In genomic region chr21:46111857-46112730, GRCh38 we compare ENCODE assay signal across 10 cellular contexts. TPM values are rescaled to one million over a fixed set of nuclear protein-coding genes. Genes with fewer than 3 reads are reported as not detected.
DNase-seq lines count a peak whose midpoint lies in the region; ATAC-seq and TF ChIP-seq lines count a peak whose summit lies in the region.
"Had no signal": no experiment of that assay in that cellular context is flagged by ENCODE, and none has a peak within 500 bp of the region (broad histone marks: within the 10 kb centered on the region; RNA-seq: fewer than 3 reads in every experiment).

No MANE protein-coding gene starts in this region.

- peaks cover 0 to 47% (median 0%) of the 10 kb centered on the region in 3 donors for H3K36me3 ChIP-seq in Peyer's patch
- peaks cover 0 to 14% of the 10 kb centered on the region in 2 donors for H3K36me3 ChIP-seq in gastrocnemius medialis

- TF ChIP-seq POLR2A in Peyer's patch (IDR thresholded peaks at IDR 0.05) = no peak
- no peak for TF ChIP-seq POLR2A in gastrocnemius medialis (IDR thresholded peaks at IDR 0.05)

- no peak overlapping the region for H3K4me3 ChIP-seq in Peyer's patch
- H3K4me3 ChIP-seq in right cardiac atrium (ENCODE audit: low read length) = no peak overlapping the region
- no peak overlapping the region for H3K4me3 ChIP-seq in gastrocnemius medialis
- H3K4me3 ChIP-seq: lung had no signal

- 95% methylated on average over 69 of the region's 69 CpGs for WGBS in right cardiac atrium

- peaks cover 0 to 8% (median 0%) of the 10 kb centered on the region in 4 donors for H3K4me1 ChIP-seq in Peyer's patch
- H3K4me1 ChIP-seq in right cardiac atrium (ENCODE audit: control insufficient read depth, insufficient read depth, low read length) = no peaks in the 10 kb centered on the region
- H3K4me1 ChIP-seq in gastrocnemius medialis = peaks cover 0 to 7% of the 10 kb centered on the region in 2 donors

- no peak for ATAC-seq in right cardiac atrium
- ATAC-seq in gastrocnemius medialis = no peak
- ATAC-seq in GM19035 (IDR thresholded peaks at IDR 0.05; ENCODE audit: unreplicated experiment) = no peak

- H3K9me3 ChIP-seq in Peyer's patch = peaks cover 0 to 5% (median 2%) of the 10 kb centered on the region in 4 donors
- no peaks in the 10 kb centered on the region for H3K9me3 ChIP-seq in right cardiac atrium (ENCODE audit: control insufficient read depth, low read length)
- no peaks in the 10 kb centered on the region for H3K9me3 ChIP-seq in gastrocnemius medialis

- in situ Hi-C loops in gastrocnemius medialis (cut with MboI; ENCODE audit: low sequenced_read_pairs in 4 of 4) = loop anchor here in 2 of 4 donors (25.0 kb wide), 1 partner anchor 150 kb away; no protein-coding TSS in a partner anchor

- H3K27ac ChIP-seq in Peyer's patch (no peak overlapping the region), right cardiac atrium (ENCODE audit: low read length) (no peak overlapping the region), gastrocnemius medialis (no peak overlapping the region)

- H3K27me3 ChIP-seq in Peyer's patch (no peaks in the 10 kb centered on the region), right cardiac atrium (ENCODE audit: control insufficient read depth, insufficient read depth) (no peaks in the 10 kb centered on the region), gastrocnemius medialis (no peaks in the 10 kb centered on the region)

- intact Hi-C loops in right cardiac atrium (cut with DNase I) (loop anchor here in 1 of 4 donors (10.0 kb wide), 1 partner anchor 107 kb away; no protein-coding TSS in a partner anchor), gastrocnemius medialis (cut with DNase I; ENCODE audit: low total_unique reads) (loop anchor here (5.0 kb wide), 1 partner anchor 140 kb away; no protein-coding TSS in a partner anchor)

- TF ChIP-seq CTCF in Peyer's patch (IDR thresholded peaks at IDR 0.05) = no peak
- no peak for TF ChIP-seq CTCF in gastrocnemius medialis (IDR thresholded peaks at IDR 0.05 in 4 of 5, conservative IDR thresholded peaks at IDR 0.05 in 1 of 5)

- peak; percentile 6 for DNase-seq in GM03348 (ENCODE audit: low spot score)
- DNase-seq in Peyer's patch = peak; percentile 2 to 39 (median 34)
- DNase-seq in right cardiac atrium = peak; percentile 18 to 65 (median 56)
- peak; percentile 0 to 8 for DNase-seq in gastrocnemius medialis
- DNase-seq in NCI-H128 (lab: John Stamatoyannopoulos, UW; ENCODE audit: unreplicated experiment) = no peak
- no peak for DNase-seq in kidney glomerular epithelial cell (lab: John Stamatoyannopoulos, UW)
- DNase-seq: COR-L47, NCI-H2227 treated with DMSO at 0.1 percent for 48 hours had no signal

RNA-seq across cellular contexts. Expression of gene COL6A2, which starts 14.2 kb away (rescaled TPM):
- 1,000 to 10,000 TPM in 1 of 4 donors, 100 to 1,000 TPM in 2, 10 to 100 TPM in 1; 59.9 to 1,087 (median 166) TPM for total RNA-seq in Peyer's patch
- 100 to 1,000 TPM; 198 to 323 (median 274) TPM for total RNA-seq in right cardiac atrium
- 210 TPM for polyA plus RNA-seq in right cardiac atrium
- total RNA-seq in gastrocnemius medialis = 100 to 1,000 TPM in 2 of 4 donors, 10 to 100 TPM in 2; 44.0 to 141 (median 88.4) TPM

RNA-seq across cellular contexts. Expression of gene FTCD, which starts 43.3 kb away (rescaled TPM):
- total RNA-seq in Peyer's patch = 1 to 10 TPM in 1 of 4 donors, under 1 TPM in 1, not detected in 2; 0.67 to 1.0 TPM
- total RNA-seq in right cardiac atrium = 1 to 10 TPM; 1.6 to 3.5 (median 2.0) TPM
- 1.00 TPM for polyA plus RNA-seq in right cardiac atrium
- total RNA-seq in gastrocnemius medialis = under 1 TPM in 2 of 4 donors, not detected in 2; 0.33 to 0.95 TPM

Comparison
In these comparisons a context has a peak if more than half of its experiments do, and no peak if none do; other contexts are left out.
1. DNase-seq: peak in GM03348 (single experiment), Peyer's patch (3 of 3), right cardiac atrium (3 of 3) and gastrocnemius medialis (2 of 2); none in NCI-H128 (single experiment) and kidney glomerular epithelial cell (single experiment).